In the genomic region with DNA sequence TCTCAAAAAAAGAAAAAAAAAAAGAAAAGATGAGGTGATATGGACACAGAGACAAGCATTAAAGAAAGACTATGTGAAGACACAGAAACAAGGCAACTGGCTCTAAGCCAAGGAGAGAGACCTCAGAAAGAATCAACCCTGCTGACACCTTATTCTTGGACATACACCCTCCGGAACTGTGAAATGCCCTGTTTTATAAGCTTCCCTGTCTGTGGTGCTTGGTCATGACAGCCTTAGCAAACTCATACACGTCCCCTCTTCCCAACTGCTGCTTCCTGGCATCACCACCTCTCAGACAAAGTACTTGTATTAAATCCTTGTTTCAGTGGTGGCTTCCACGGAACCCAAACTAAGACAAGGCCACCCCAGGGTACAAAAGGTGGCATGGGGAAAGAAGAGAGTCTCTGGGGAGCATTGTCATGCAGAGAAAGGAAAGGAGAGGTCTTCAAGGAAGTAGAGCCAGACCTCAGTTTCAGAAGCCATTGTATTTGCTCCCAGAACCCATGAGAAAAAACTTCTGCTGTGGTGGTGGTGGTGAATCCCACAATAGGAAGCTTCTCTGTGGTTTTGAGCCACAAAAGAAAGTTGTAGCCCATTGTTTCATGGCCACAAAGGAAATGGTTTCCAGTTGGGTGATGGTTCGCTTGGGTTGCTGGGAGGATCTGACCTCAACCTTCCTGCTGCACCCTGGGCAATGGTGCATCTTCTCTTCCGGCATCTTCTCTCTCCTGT, we compare ENCODE assay signal across 1 cellular context.
TF ChIP-seq lines count a peak whose summit lies in the region.

No MANE protein-coding gene starts in this region.

TF ChIP-seq in K562, 482 proteins besides CTCF, POLR2A, EP300 and RAD21:
- TF ChIP-seq, protein P1, sequence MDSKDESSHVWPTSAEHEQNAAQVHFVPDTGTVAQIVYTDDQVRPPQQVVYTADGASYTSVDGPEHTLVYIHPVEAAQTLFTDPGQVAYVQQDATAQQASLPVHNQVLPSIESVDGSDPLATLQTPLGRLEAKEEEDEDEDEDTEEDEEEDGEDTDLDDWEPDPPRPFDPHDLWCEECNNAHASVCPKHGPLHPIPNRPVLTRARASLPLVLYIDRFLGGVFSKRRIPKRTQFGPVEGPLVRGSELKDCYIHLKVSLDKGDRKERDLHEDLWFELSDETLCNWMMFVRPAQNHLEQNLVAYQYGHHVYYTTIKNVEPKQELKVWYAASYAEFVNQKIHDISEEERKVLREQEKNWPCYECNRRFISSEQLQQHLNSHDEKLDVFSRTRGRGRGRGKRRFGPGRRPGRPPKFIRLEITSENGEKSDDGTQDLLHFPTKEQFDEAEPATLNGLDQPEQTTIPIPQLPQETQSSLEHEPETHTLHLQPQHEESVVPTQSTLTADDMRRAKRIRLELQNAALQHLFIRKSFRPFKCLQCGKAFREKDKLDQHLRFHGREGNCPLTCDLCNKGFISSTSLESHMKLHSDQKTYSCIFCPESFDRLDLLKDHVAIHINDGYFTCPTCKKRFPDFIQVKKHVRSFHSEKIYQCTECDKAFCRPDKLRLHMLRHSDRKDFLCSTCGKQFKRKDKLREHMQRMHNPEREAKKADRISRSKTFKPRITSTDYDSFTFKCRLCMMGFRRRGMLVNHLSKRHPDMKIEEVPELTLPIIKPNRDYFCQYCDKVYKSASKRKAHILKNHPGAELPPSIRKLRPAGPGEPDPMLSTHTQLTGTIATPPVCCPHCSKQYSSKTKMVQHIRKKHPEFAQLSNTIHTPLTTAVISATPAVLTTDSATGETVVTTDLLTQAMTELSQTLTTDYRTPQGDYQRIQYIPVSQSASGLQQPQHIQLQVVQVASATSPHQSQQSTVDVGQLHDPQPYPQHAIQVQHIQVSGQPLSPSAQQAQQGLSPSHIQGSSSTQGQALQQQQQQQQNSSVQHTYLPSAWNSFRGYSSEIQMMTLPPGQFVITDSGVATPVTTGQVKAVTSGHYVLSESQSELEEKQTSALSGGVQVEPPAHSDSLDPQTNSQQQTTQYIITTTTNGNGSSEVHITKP (IDR thresholded peaks at IDR 0.05; ENCODE audit: partially characterized antibody), result peak; percentile 25
- TF ChIP-seq NFIC (IDR thresholded peaks at IDR 0.05), result peak; percentile 75
- peak; percentile 24; the same call in 1 of the 2 replicates for TF ChIP-seq SOX6 (IDR thresholded peaks at IDR 0.05)
- no peak for TF ChIP-seq MEF2A (IDR thresholded peaks at IDR 0.05; ENCODE audit: control insufficient read depth, low read depth, low read length)
TF ChIP-seq in K562: peak in this region for 3.
